ENCODE assay signal across 8 cellular contexts in genomic region chr13:74134777-74135305, GRCh38. TPM values are rescaled to one million over a fixed set of nuclear protein-coding genes. Genes with fewer than 3 reads are reported as not detected.
DNase-seq lines count a peak whose midpoint lies in the region; ATAC-seq and TF ChIP-seq lines count a peak whose summit lies in the region.

No MANE protein-coding gene starts in this region.

- CTCF ChIA-PET in CD4-positive, alpha-beta T cell (lab: Charles Lee), result interaction anchor here (0.7 to 10.2 kb wide), 2 partner anchors 150 to 152 kb away, joined by 3 to 67 read pairs; no protein-coding TSS in a partner anchor

- ATAC-seq in CD4-positive, alpha-beta T cell (ENCODE audit: poor library complexity), result peak; percentile 10
- ATAC-seq in GM19452 (IDR thresholded peaks at IDR 0.05; ENCODE audit: unreplicated experiment) (peak; percentile 30), HG03521 (IDR thresholded peaks at IDR 0.05; ENCODE audit: unreplicated experiment) (peak; percentile 16)
- peak; percentile 44 for ATAC-seq in activated naive CD8-positive, alpha-beta T cell treated with anti-CD3 and anti-CD28 coated beads, Interleukin-2, amount 50 U/mL, for 24 hours

- peaks cover 6% of the 10 kb centered on the region for H3K27me3 Mint-ChIP-seq in CD4-positive, alpha-beta T cell
- no peaks in the 10 kb centered on the region for H3K27me3 Mint-ChIP-seq in activated naive CD8-positive, alpha-beta T cell treated with anti-CD3 and anti-CD28 coated beads, Interleukin-2, amount 50 U/mL, for 24 hours

- H3K4me3 Mint-ChIP-seq in CD4-positive, alpha-beta T cell, result peak overlapping the region; percentile 89
- peak overlapping the region; percentile 100 for H3K4me3 Mint-ChIP-seq in activated naive CD8-positive, alpha-beta T cell treated with anti-CD3 and anti-CD28 coated beads, Interleukin-2, amount 50 U/mL, for 24 hours

- no peaks in the 10 kb centered on the region for H3K36me3 ChIP-seq in iPS DF 6.9 (ENCODE audit: control insufficient read depth, insufficient read depth, low read length)
- H3K36me3 ChIP-seq in spleen, result no peaks in the 10 kb centered on the region

- no peak for TF ChIP-seq CTCF in CD4-positive, alpha-beta T cell (IDR thresholded peaks at IDR 0.05)
- TF ChIP-seq CTCF in spleen (IDR thresholded peaks at IDR 0.05 in 8 of 11, conservative IDR thresholded peaks at IDR 0.05 in 3 of 11), result no peak

- peaks cover 23% of the 10 kb centered on the region for H3K36me3 Mint-ChIP-seq in CD4-positive, alpha-beta T cell (ENCODE audit: low read depth)
- H3K36me3 Mint-ChIP-seq in activated naive CD8-positive, alpha-beta T cell treated with anti-CD3 and anti-CD28 coated beads, Interleukin-2, amount 50 U/mL, for 24 hours (ENCODE audit: low read depth), result peaks cover 2% of the 10 kb centered on the region

- H3K27ac ChIP-seq in CD4-positive, alpha-beta T cell (ENCODE audit: low read depth, low read length), result peak overlapping the region; percentile 98
- no peak overlapping the region for H3K27ac ChIP-seq in iPS DF 6.9 (ENCODE audit: low read length)
- peak overlapping the region; percentile 86 to 98 (median 94) for H3K27ac ChIP-seq in spleen

- no peak for TF ChIP-seq POLR2A in spleen (IDR thresholded peaks at IDR 0.05)

- no CpG with 5 or more reads among the region's 60 CpGs for WGBS in iPS DF 6.9 (ENCODE audit: insufficient coverage, insufficient read length)
- 0 to 1% (median 0%) methylated on average over 17 to 60 of the region's 60 CpGs for WGBS in spleen, 5 donors

- no peaks in the 10 kb centered on the region for H3K27me3 ChIP-seq in CD4-positive, alpha-beta T cell (ENCODE audit: control insufficient read depth, insufficient read depth, low read length)
- H3K27me3 ChIP-seq in iPS DF 6.9 (ENCODE audit: control insufficient read depth, insufficient read depth, low read length) (no peaks in the 10 kb centered on the region), spleen (replicated peaks in 1 of 7) (peaks cover 0 to 24% (median 0%) of the 10 kb centered on the region in 7 donors)

- H3K9me3 Mint-ChIP-seq in CD4-positive, alpha-beta T cell, result no peaks in the 10 kb centered on the region
- no peaks in the 10 kb centered on the region for H3K9me3 Mint-ChIP-seq in activated naive CD8-positive, alpha-beta T cell treated with anti-CD3 and anti-CD28 coated beads, Interleukin-2, amount 50 U/mL, for 24 hours

- POLR2A ChIA-PET in CD4-positive, alpha-beta T cell (lab: Charles Lee), result interaction anchor here (0.6 to 7.6 kb wide), 22 partner anchors 11 to 1191 kb away, joined by 3 to 218 read pairs (median 5); no protein-coding TSS in a partner anchor

- intact Hi-C loops in CD4-positive, alpha-beta T cell (cut with DNase I, micrococcal nuclease), result loop anchor here (1.0 to 10.0 kb wide), 14 partner anchors 43 to 433 kb away; no protein-coding TSS in a partner anchor
- intact Hi-C loops in spleen (cut with DNase I; ENCODE audit: low total_unique reads), result loop anchor here (10.0 kb wide), 1 partner anchor 150 kb away; no protein-coding TSS in a partner anchor

- peak overlapping the region; percentile 99 for H3K4me3 ChIP-seq in iPS DF 6.9 (ENCODE audit: low read length)
- peak overlapping the region; percentile 82 to 97 (median 88) for H3K4me3 ChIP-seq in spleen

- no peaks in the 10 kb centered on the region for H3K9me3 ChIP-seq in CD4-positive, alpha-beta T cell (ENCODE audit: control insufficient read depth, low read length)
- H3K9me3 ChIP-seq in iPS DF 6.9 (ENCODE audit: control insufficient read depth, insufficient read depth, low read length), result no peaks in the 10 kb centered on the region
- no peaks in the 10 kb centered on the region for H3K9me3 ChIP-seq in spleen

- DNase-seq in CD4-positive, alpha-beta T cell, result peak in 9 of 10 experiments; percentile 36 to 75 (median 54)
- peak; percentile 63 for DNase-seq in SK-N-DZ (ENCODE audit: low spot score)
- DNase-seq in activated naive CD8-positive, alpha-beta T cell treated with anti-CD3 and anti-CD28 coated beads, Interleukin-2, amount 50 U/mL, for 24 hours, result peak; percentile 83
- no peak for DNase-seq in iPS DF 6.9 (ENCODE audit: low read depth, low spot score)
- no peak for DNase-seq in spleen
- no peak for DNase-seq in H4 (ENCODE audit: low spot score)

- H3K27ac Mint-ChIP-seq in CD4-positive, alpha-beta T cell, result no peak overlapping the region
- H3K27ac Mint-ChIP-seq in activated naive CD8-positive, alpha-beta T cell treated with anti-CD3 and anti-CD28 coated beads, Interleukin-2, amount 50 U/mL, for 24 hours, result peak overlapping the region; percentile 59

- H3K4me1 ChIP-seq in iPS DF 6.9 (ENCODE audit: control insufficient read depth, insufficient read depth, low read length) (no peaks in the 10 kb centered on the region), spleen (peaks cover 16 to 58% (median 38%) of the 10 kb centered on the region in 6 donors)

- peaks cover 32% of the 10 kb centered on the region for H3K4me1 Mint-ChIP-seq in CD4-positive, alpha-beta T cell (ENCODE audit: low read depth)
- H3K4me1 Mint-ChIP-seq in activated naive CD8-positive, alpha-beta T cell treated with anti-CD3 and anti-CD28 coated beads, Interleukin-2, amount 50 U/mL, for 24 hours, result peaks cover 35% of the 10 kb centered on the region

RNA-seq across cellular contexts. Expression of gene KLF12, which starts 0.6 kb away (rescaled TPM):
- total RNA-seq in CD4-positive, alpha-beta T cell, result 10 to 100 TPM; 69.5 to 74.7 TPM
- polyA plus RNA-seq in SK-N-DZ (2014; cell fraction: cytosol; rRNA removed), result 10.6 and 11.9 TPM in 2 replicates
- 16.4 and 19.8 TPM in 2 replicates for polyA plus RNA-seq in SK-N-DZ (2014; cell fraction: nucleus; rRNA removed)
- total RNA-seq in spleen, result 10 to 100 TPM; 27.5 to 46.0 (median 33.9) TPM
- 1 to 10 TPM; 3.8 to 4.5 (median 3.9) TPM for polyA plus RNA-seq in spleen
- total RNA-seq in H4 (2014; rRNA removed; shearing (Covaris generic)), result 2.3 and 2.4 TPM in 2 replicates

Comparison
In these comparisons a context has a peak if more than half of its experiments do, and no peak if none do; other contexts are left out.
1. DNase-seq: peak in CD4-positive, alpha-beta T cell (9 of 10), SK-N-DZ (single experiment) and activated naive CD8-positive, alpha-beta T cell treated with anti-CD3 and anti-CD28 coated beads, Interleukin-2, amount 50 U/mL, for 24 hours (single experiment); none in iPS DF 6.9 (single experiment), spleen (single experiment) and H4 (single experiment).
2. Peak in every context shown above with its lines, with median percentiles within 50 percentile points of each other: ATAC-seq.